Comparison of ENCODE assay signal across 7 cellular contexts in the genomic region with DNA sequence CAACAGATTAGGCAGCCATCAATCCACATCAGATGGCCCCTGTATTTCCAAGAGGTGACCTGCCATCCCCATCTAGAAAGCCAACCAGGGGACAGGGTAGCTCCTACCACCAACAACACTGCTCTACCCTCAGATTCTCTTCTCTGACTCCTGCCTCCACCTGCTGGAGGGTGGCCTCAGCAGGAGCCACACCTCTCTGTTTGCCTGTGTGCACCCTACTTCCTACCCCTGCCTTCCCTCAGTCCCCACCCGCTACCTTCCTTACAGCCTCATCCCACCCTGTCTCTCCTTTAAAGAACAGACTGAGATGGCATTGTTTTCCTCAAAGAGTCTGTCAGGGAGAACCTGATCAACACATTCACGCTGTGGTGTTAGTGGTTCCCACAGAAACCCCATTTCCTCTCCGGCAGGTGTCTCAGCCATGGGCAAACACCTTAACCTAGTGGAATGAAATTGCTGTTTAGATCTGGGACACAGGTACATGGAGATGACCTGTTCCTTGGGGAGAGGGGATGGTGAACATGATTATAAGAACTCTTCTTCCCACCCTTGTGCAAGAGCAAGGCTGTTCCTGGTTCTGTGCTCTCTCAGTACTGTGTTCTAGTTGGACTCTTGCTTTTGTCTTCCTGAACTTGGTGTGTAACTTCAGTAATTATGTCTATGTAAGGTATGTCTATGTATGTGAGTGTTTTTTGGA. TPM values are rescaled to one million over a fixed set of nuclear protein-coding genes. Genes with fewer than 3 reads are reported as not detected.
DNase-seq lines count a peak whose midpoint lies in the region; ATAC-seq and TF ChIP-seq lines count a peak whose summit lies in the region.

No MANE protein-coding gene starts in this region.

- H3K79me2 ChIP-seq in neural progenitor cell (ENCODE audit: low read depth), result peaks cover 41% of the 10 kb centered on the region

- peak overlapping the region; percentile 90; the same call in 1 of the 2 replicates for H3K4me3 ChIP-seq in GM08714 (ENCODE audit: low read length)
- peak overlapping the region; percentile 75 for H3K4me3 ChIP-seq in LNCaP clone FGC (ENCODE audit: low read depth, low read length)
- peak overlapping the region in 2 of 3 donors; percentile 71 to 94 for H3K4me3 ChIP-seq in breast epithelium
- H3K4me3 ChIP-seq in neural progenitor cell, result peak overlapping the region; percentile 80

- peaks cover 36% of the 10 kb centered on the region for H4K20me1 ChIP-seq in neural progenitor cell (ENCODE audit: low read depth)

- peak overlapping the region in 1 of 2 donors; percentile 91 for H3K27ac ChIP-seq in breast epithelium
- no peak overlapping the region for H3K27ac ChIP-seq in neural progenitor cell

- H3F3A ChIP-seq in neural progenitor cell (ENCODE audit: low read depth), result peaks cover 3% of the 10 kb centered on the region

- H3K4me2 ChIP-seq in neural progenitor cell, result peak overlapping the region; percentile 96

- H3K27me3 ChIP-seq in breast epithelium (no peaks in the 10 kb centered on the region), neural progenitor cell (no peaks in the 10 kb centered on the region)

- H3K4me1 ChIP-seq in breast epithelium, result peaks cover 0 to 4% of the 10 kb centered on the region in 2 donors
- H3K4me1 ChIP-seq in neural progenitor cell, result peaks cover 19% of the 10 kb centered on the region

- intact Hi-C loops in breast epithelium (cut with DNase I; ENCODE audit: low total_unique reads), result loop anchor here (10.0 kb wide), 1 partner anchor 133 kb away; no protein-coding TSS in a partner anchor

- DNase-seq in LNCaP clone FGC (ENCODE audit: low read depth) (no peak), breast epithelium (ENCODE audit: low spot score in 2 of 2) (no peak), neural progenitor cell (ENCODE audit: low spot score) (no peak), hypothalamus (lab: John Stamatoyannopoulos, UW) (no peak), COLO829 (ENCODE audit: low spot score) (no peak)

- H3K9ac ChIP-seq in neural progenitor cell, result no peak overlapping the region

- ATAC-seq in HG03432 (IDR thresholded peaks at IDR 0.05; ENCODE audit: unreplicated experiment), result no peak

- peaks cover 27% of the 10 kb centered on the region for H3K4me1 Mint-ChIP-seq in neural progenitor cell

- no peak for TF ChIP-seq POLR2A in breast epithelium (IDR thresholded peaks at IDR 0.05)

- H3K9me3 ChIP-seq in breast epithelium (no peaks in the 10 kb centered on the region), neural progenitor cell (ENCODE audit: low read depth) (no peaks in the 10 kb centered on the region)

- peaks cover 4% of the 10 kb centered on the region for H3K27me3 Mint-ChIP-seq in neural progenitor cell (ENCODE audit: insufficient read depth, low read depth)

- H3K9me3 Mint-ChIP-seq in neural progenitor cell, result no peaks in the 10 kb centered on the region

- H3K4me3 Mint-ChIP-seq in neural progenitor cell, result peak overlapping the region; percentile 92

- no peak overlapping the region for H2AFZ ChIP-seq in neural progenitor cell (replicated peaks)

- H3K36me3 ChIP-seq in breast epithelium, result no peaks in the 10 kb centered on the region
- H3K36me3 ChIP-seq in neural progenitor cell, result no peaks in the 10 kb centered on the region

- no peaks in the 10 kb centered on the region for H3K36me3 Mint-ChIP-seq in neural progenitor cell

- no peak overlapping the region for H3K27ac Mint-ChIP-seq in neural progenitor cell

- TF ChIP-seq CTCF in LNCaP clone FGC (IDR thresholded peaks at IDR 0.05; ENCODE audit: control insufficient read depth, extremely low read depth, insufficient read depth), result 0 out of 2 replicates have a peak, but pooled peaks have one; percentile 3
- no peak for TF ChIP-seq CTCF in breast epithelium (IDR thresholded peaks at IDR 0.05)
- no peak for TF ChIP-seq CTCF in neural progenitor cell (IDR thresholded peaks at IDR 0.05)

RNA-seq across cellular contexts. Expression of gene ENTPD6, which starts 1.8 kb away (rescaled TPM):
- total RNA-seq in breast epithelium, result 10 to 100 TPM; 45.8 to 77.6 (median 71.1) TPM
- 32.3 and 60.1 TPM in 2 replicates for total RNA-seq in neural progenitor cell (ENCODE audit: low replicate concordance)

RNA-seq across cellular contexts. Expression of gene PYGB, which starts 50.6 kb away (rescaled TPM):
- total RNA-seq in breast epithelium (100 to 1,000 TPM in 2 of 3 donors, 10 to 100 TPM in 1; 95.7 to 128 (median 121) TPM), neural progenitor cell (ENCODE audit: low replicate concordance) (40.9 and 76.7 TPM in 2 replicates)
